In genomic region chr2:74416721-74417120, GRCh38 we compare ENCODE assay signal across 1 cellular context.
TF ChIP-seq lines count a peak whose summit lies in the region.

No MANE protein-coding gene starts in this region.

TF ChIP-seq in HepG2, 621 proteins besides CTCF, POLR2A, EP300 and RAD21:
- TF ChIP-seq PATZ1 (CRISPR knock-in tag; IDR thresholded peaks at IDR 0.05) (0 out of 2 replicates have a peak, but pooled peaks have one; percentile 13), TFDP2 (CRISPR knock-in tag; IDR thresholded peaks at IDR 0.05) (no peak), KLF6 (CRISPR knock-in tag; IDR thresholded peaks at IDR 0.05) (no peak), PAWR (CRISPR knock-in tag; IDR thresholded peaks at IDR 0.05; ENCODE audit: borderline replicate concordance) (no peak), ZNF629 (CRISPR knock-in tag; conservative IDR thresholded peaks at IDR 0.05) (no peak), ZNF772 (CRISPR knock-in tag; IDR thresholded peaks at IDR 0.05) (no peak), ATF3 (CRISPR knock-in tag; IDR thresholded peaks at IDR 0.05) (no peak), THAP8 (CRISPR knock-in tag; IDR thresholded peaks at IDR 0.05; ENCODE audit: borderline replicate concordance) (no peak), ZFYVE20 (CRISPR knock-in tag; IDR thresholded peaks at IDR 0.05; ENCODE audit: borderline replicate concordance, low read depth) (no peak)
